Comparison of ENCODE assay signal across 8 cellular contexts in genomic region chr4:107913283-107913899, GRCh38. TPM values are rescaled to one million over a fixed set of nuclear protein-coding genes. Genes with fewer than 3 reads are reported as not detected.
A peak's percentile ranks its signal among the peaks of the same experiment; 100 is the strongest.
DNase-seq lines count a peak whose midpoint lies in the region; ATAC-seq and TF ChIP-seq lines count a peak whose summit lies in the region.

No MANE protein-coding gene starts in this region.

- intact Hi-C loops in Caco-2 (cut with micrococcal nuclease; ENCODE audit: unreplicated experiment) = loop anchor here (1.0 to 10.0 kb wide), 3 partner anchors 89 to 171 kb away; partner anchors contain the start of gene SGMS2
- intact Hi-C loops in activated CD8-positive, alpha-beta T cell treated with anti-CD3 and anti-CD28 coated beads for 36 hours (cut with micrococcal nuclease) = loop anchor here (1.0 kb wide), 1 partner anchor 155 kb away; no protein-coding TSS in a partner anchor
- intact Hi-C loops in activated CD4-positive, alpha-beta memory T cell treated with anti-CD3 and anti-CD28 coated beads for 36 hours (cut with micrococcal nuclease) = loop anchor here (1.0 kb wide), 1 partner anchor 155 kb away; no protein-coding TSS in a partner anchor

- ATAC-seq in GM18505 (IDR thresholded peaks at IDR 0.05; ENCODE audit: unreplicated experiment) = peak; percentile 86
- peak; percentile 90 for ATAC-seq in HG02884 (IDR thresholded peaks at IDR 0.05; ENCODE audit: unreplicated experiment)
- peak; percentile 77 for ATAC-seq in activated CD8-positive, alpha-beta T cell treated with anti-CD3 and anti-CD28 coated beads for 36 hours

- CTCF ChIA-PET in Caco-2 (lab: Charles Lee) = no interaction called here
- CTCF ChIA-PET in activated CD8-positive, alpha-beta T cell treated with anti-CD3 and anti-CD28 coated beads for 36 hours (lab: Charles Lee) = interaction anchor here (0.6 to 4.7 kb wide), 24 partner anchors 11 to 790 kb away, joined by 3 to 55 read pairs (median 4); no protein-coding TSS in a partner anchor
- CTCF ChIA-PET in activated CD4-positive, alpha-beta memory T cell treated with anti-CD3 and anti-CD28 coated beads for 36 hours (lab: Charles Lee) = interaction anchor here (0.8 to 2.4 kb wide), 12 partner anchors 8 to 177 kb away, joined by 3 to 42 read pairs (median 4); no protein-coding TSS in a partner anchor

- DNase-seq in Caco-2 = peak; percentile 39 to 71
- peak; percentile 32 for DNase-seq in NCI-H1694 treated with DMSO at 0.1 percent for 48 hours (lab: John Stamatoyannopoulos, UW)
- peak; percentile 45 for DNase-seq in activated CD8-positive, alpha-beta T cell treated with anti-CD3 and anti-CD28 coated beads for 36 hours
- peak; percentile 69 for DNase-seq in glomerular endothelial cell (ENCODE audit: extremely low read depth, low read depth, low spot score)
- DNase-seq in pons (ENCODE audit: low spot score) = peak; percentile 86
- no peak for DNase-seq in activated CD4-positive, alpha-beta memory T cell treated with anti-CD3 and anti-CD28 coated beads for 36 hours

- H3K27me3 Mint-ChIP-seq in Caco-2 (ENCODE audit: insufficient read depth, unreplicated experiment) = no peaks in the 10 kb centered on the region
- no peaks in the 10 kb centered on the region for H3K27me3 Mint-ChIP-seq in activated CD8-positive, alpha-beta T cell treated with anti-CD3 and anti-CD28 coated beads for 36 hours
- peaks cover 1% of the 10 kb centered on the region for H3K27me3 Mint-ChIP-seq in activated CD4-positive, alpha-beta memory T cell treated with anti-CD3 and anti-CD28 coated beads for 36 hours

- no peaks in the 10 kb centered on the region for H3K9me3 ChIP-seq in Caco-2

- no TSS peak for BruUV-seq in Caco-2 (replicated peaks; lab: Mats Ljungman, UMichigan)

- peaks cover 6% of the 10 kb centered on the region for H3K4me1 Mint-ChIP-seq in Caco-2 (ENCODE audit: low read depth, unreplicated experiment)
- H3K4me1 Mint-ChIP-seq in activated CD8-positive, alpha-beta T cell treated with anti-CD3 and anti-CD28 coated beads for 36 hours (ENCODE audit: low read depth) = no peaks in the 10 kb centered on the region
- H3K4me1 Mint-ChIP-seq in activated CD4-positive, alpha-beta memory T cell treated with anti-CD3 and anti-CD28 coated beads for 36 hours (ENCODE audit: low read depth) = no peaks in the 10 kb centered on the region

- TF ChIP-seq CTCF in Caco-2 (IDR thresholded peaks at IDR 0.05; ENCODE audit: insufficient read depth in 1 of 2, low read depth in 1 of 2, low read length in 1 of 2, severe bottlenecking in 1 of 2, unreplicated experiment in 1 of 2) = peak; percentile 56 to 70
- TF ChIP-seq CTCF in activated CD8-positive, alpha-beta T cell treated with anti-CD3 and anti-CD28 coated beads for 36 hours (IDR thresholded peaks at IDR 0.05) = peak; percentile 72

- TF ChIP-seq POLR2A in GM18505 (IDR thresholded peaks at IDR 0.05; ENCODE audit: borderline replicate concordance, extremely low read depth, insufficient read depth, insufficient read length) = no peak

- H3K4me3 Mint-ChIP-seq in Caco-2 (ENCODE audit: unreplicated experiment) = no peak overlapping the region
- no peak overlapping the region for H3K4me3 Mint-ChIP-seq in activated CD8-positive, alpha-beta T cell treated with anti-CD3 and anti-CD28 coated beads for 36 hours
- H3K4me3 Mint-ChIP-seq in activated CD4-positive, alpha-beta memory T cell treated with anti-CD3 and anti-CD28 coated beads for 36 hours = no peak overlapping the region

- no peaks in the 10 kb centered on the region for H3K36me3 Mint-ChIP-seq in Caco-2 (ENCODE audit: insufficient read depth, unreplicated experiment)
- no peaks in the 10 kb centered on the region for H3K36me3 Mint-ChIP-seq in activated CD8-positive, alpha-beta T cell treated with anti-CD3 and anti-CD28 coated beads for 36 hours (ENCODE audit: low read depth)
- H3K36me3 Mint-ChIP-seq in activated CD4-positive, alpha-beta memory T cell treated with anti-CD3 and anti-CD28 coated beads for 36 hours = no peaks in the 10 kb centered on the region

- peaks cover 11% of the 10 kb centered on the region for H3K4me1 ChIP-seq in Caco-2

- H3K36me3 ChIP-seq in Caco-2 (ENCODE audit: control insufficient read depth, insufficient read depth, low read length) = no peaks in the 10 kb centered on the region

- POLR2A ChIA-PET in Caco-2 (lab: Charles Lee) = no interaction called here
- POLR2A ChIA-PET in activated CD8-positive, alpha-beta T cell treated with anti-CD3 and anti-CD28 coated beads for 36 hours (lab: Charles Lee) = no interaction called here
- POLR2A ChIA-PET in activated CD4-positive, alpha-beta memory T cell treated with anti-CD3 and anti-CD28 coated beads for 36 hours (lab: Charles Lee) = no interaction called here

- H3K27ac Mint-ChIP-seq in Caco-2 (ENCODE audit: unreplicated experiment) = no peak overlapping the region
- no peak overlapping the region for H3K27ac Mint-ChIP-seq in activated CD8-positive, alpha-beta T cell treated with anti-CD3 and anti-CD28 coated beads for 36 hours
- no peak overlapping the region for H3K27ac Mint-ChIP-seq in activated CD4-positive, alpha-beta memory T cell treated with anti-CD3 and anti-CD28 coated beads for 36 hours

- H3K9me3 Mint-ChIP-seq in Caco-2 (ENCODE audit: unreplicated experiment) = peaks cover 2% of the 10 kb centered on the region
- H3K9me3 Mint-ChIP-seq in activated CD8-positive, alpha-beta T cell treated with anti-CD3 and anti-CD28 coated beads for 36 hours = no peaks in the 10 kb centered on the region
- H3K9me3 Mint-ChIP-seq in activated CD4-positive, alpha-beta memory T cell treated with anti-CD3 and anti-CD28 coated beads for 36 hours = no peaks in the 10 kb centered on the region

- H3K27me3 ChIP-seq in Caco-2 (replicated peaks; ENCODE audit: control insufficient read depth, insufficient read depth, low read length) = no peaks in the 10 kb centered on the region

- H3K4me3 ChIP-seq in Caco-2 (ENCODE audit: low read depth, low read length) = no peak overlapping the region

RNA-seq across cellular contexts. Expression of gene CYP2U1, which starts 18.0 kb away (rescaled TPM):
- total RNA-seq in Caco-2 (2022) (1.4 and 1.7 TPM in 2 replicates), glomerular endothelial cell (5.4 and 5.5 TPM in 2 replicates)
- 1 to 10 TPM; 2.5 to 3.1 TPM for total RNA-seq in activated CD8-positive, alpha-beta T cell treated with anti-CD3 and anti-CD28 coated beads for 36 hours
- total RNA-seq in activated CD4-positive, alpha-beta memory T cell treated with anti-CD3 and anti-CD28 coated beads for 36 hours = 1 to 10 TPM; 1.2 to 1.5 TPM
